ENCODE assay signal across 10 cellular contexts in genomic region chr4:153792893-153793227, GRCh38. TPM values are rescaled to one million over a fixed set of nuclear protein-coding genes. Genes with fewer than 3 reads are reported as not detected.
DNase-seq lines count a peak whose midpoint lies in the region; ATAC-seq and TF ChIP-seq lines count a peak whose summit lies in the region.
"Had no signal": no experiment of that assay in that cellular context is flagged by ENCODE, and none has a peak within 500 bp of the region (broad histone marks: within the 10 kb centered on the region; RNA-seq: fewer than 3 reads in every experiment).

No MANE protein-coding gene starts in this region.

- ATAC-seq in effector memory CD8-positive, alpha-beta T cell (replicated peaks): no peak
- ATAC-seq in naive B cell (ENCODE audit: low read depth in 2 of 2) (no peak), PC-3 (no peak)

- H3K9me2 ChIP-seq in Karpas-422 (replicated peaks; ENCODE audit: insufficient read depth, low read length) (no peaks in the 10 kb centered on the region), PC-3 (replicated peaks; ENCODE audit: low read length) (no peaks in the 10 kb centered on the region)

- H3K4me3 Mint-ChIP-seq in HFFc6 (peak overlapping the region; percentile 49), naive B cell (peak overlapping the region in 7 of 8 donors; percentile 80 to 91 (median 86))
- H3K4me3 Mint-ChIP-seq in effector memory CD8-positive, alpha-beta T cell: peak overlapping the region; percentile 73 to 75

- no peak for DNase-seq in AG09319 (ENCODE audit: extremely low read depth, low read depth)
- no peak for DNase-seq in HFFc6
- no peak for DNase-seq in effector memory CD8-positive, alpha-beta T cell
- DNase-seq in naive B cell: no peak
- DNase-seq in NCI-H82 treated with DMSO at 0.1 percent for 48 hours (lab: John Stamatoyannopoulos, UW; ENCODE audit: unreplicated experiment): no peak
- no peak for DNase-seq in Karpas-422
- DNase-seq in NCI-H82 (lab: John Stamatoyannopoulos, UW): no peak
- DNase-seq in PC-3: no peak
- DNase-seq: KBM-7 had no signal

- H3F3A ChIP-seq in PC-3 (ENCODE audit: low read length, unreplicated experiment): no peaks in the 10 kb centered on the region

- H4K20me1 ChIP-seq in Karpas-422 (ENCODE audit: insufficient read depth, low read depth, low read length) (no peaks in the 10 kb centered on the region), PC-3 (ENCODE audit: low read length) (no peaks in the 10 kb centered on the region)

- H2AFZ ChIP-seq in Karpas-422 (ENCODE audit: low read length) (no peak overlapping the region), PC-3 (ENCODE audit: low read length) (no peak overlapping the region)

- H3K27ac ChIP-seq in Karpas-422 (ENCODE audit: low read length): no peak overlapping the region
- H3K27ac ChIP-seq in PC-3 (ENCODE audit: low read length): no peak overlapping the region
- H3K27ac ChIP-seq: SK-N-MC had no signal

- H3K9me3 ChIP-seq in Karpas-422 (ENCODE audit: low read length): no peaks in the 10 kb centered on the region
- H3K9me3 ChIP-seq in PC-3 (ENCODE audit: low read length): no peaks in the 10 kb centered on the region

- H3K9me3 Mint-ChIP-seq in HFFc6 (no peaks in the 10 kb centered on the region), naive B cell (no peaks in the 10 kb centered on the region)
- no peaks in the 10 kb centered on the region for H3K9me3 Mint-ChIP-seq in effector memory CD8-positive, alpha-beta T cell

- H3K27me3 Mint-ChIP-seq in HFFc6 (ENCODE audit: insufficient read depth) (peaks cover 52% of the 10 kb centered on the region), naive B cell (peaks cover 82 to 95% (median 93%) of the 10 kb centered on the region in 3 donors)
- peaks cover 88 to 98% of the 10 kb centered on the region in 2 donors for H3K27me3 Mint-ChIP-seq in effector memory CD8-positive, alpha-beta T cell

- POLR2A ChIA-PET in PC-3 (lab: Charles Lee; ENCODE audit: unreplicated experiment): no interaction called here

- H3K27ac Mint-ChIP-seq in HFFc6 (no peak overlapping the region), naive B cell (peak overlapping the region in 1 of 6 donors; percentile 47)
- no peak overlapping the region for H3K27ac Mint-ChIP-seq in effector memory CD8-positive, alpha-beta T cell

- H3K4me2 ChIP-seq in Karpas-422 (ENCODE audit: low read depth, low read length, poor library complexity, severe bottlenecking) (no peak overlapping the region), PC-3 (ENCODE audit: low read length) (no peak overlapping the region)

- no peaks in the 10 kb centered on the region for H3K36me3 Mint-ChIP-seq in HFFc6 (ENCODE audit: low read depth)
- H3K36me3 Mint-ChIP-seq in effector memory CD8-positive, alpha-beta T cell (ENCODE audit: insufficient read depth): no peaks in the 10 kb centered on the region
- H3K36me3 Mint-ChIP-seq in naive B cell: peaks cover 0 to 7% of the 10 kb centered on the region in 2 donors

- intact Hi-C loops in PC-3 (cut with micrococcal nuclease): no loop called here

- BruUV-seq in PC-3 (replicated peaks; lab: Mats Ljungman, UMichigan): no TSS peak

- CTCF ChIA-PET in PC-3 (lab: Charles Lee): no interaction called here

- H3K4me1 ChIP-seq in Karpas-422 (ENCODE audit: low read length) (no peaks in the 10 kb centered on the region), PC-3 (ENCODE audit: insufficient read depth, low read length) (no peaks in the 10 kb centered on the region; the same call in 1 of the 2 replicates)

- no peaks in the 10 kb centered on the region for H3K36me3 ChIP-seq in Karpas-422 (ENCODE audit: insufficient read depth, low read length)
- H3K36me3 ChIP-seq in PC-3 (ENCODE audit: low read depth, low read length): no peaks in the 10 kb centered on the region

- H3K79me2 ChIP-seq in Karpas-422 (ENCODE audit: low read length) (no peaks in the 10 kb centered on the region), PC-3 (ENCODE audit: low read length) (no peaks in the 10 kb centered on the region)

- TF ChIP-seq CTCF in AG09319 (IDR thresholded peaks at IDR 0.05; ENCODE audit: low read depth, low read length) (peak; percentile 9), HFFc6 (IDR thresholded peaks at IDR 0.05) (no peak), PC-3 (conservative IDR thresholded peaks at IDR 0.05; ENCODE audit: low read depth, low read length) (no peak)

- H3K9ac ChIP-seq in Karpas-422 (ENCODE audit: low read length) (no peak overlapping the region), PC-3 (ENCODE audit: low read length) (no peak overlapping the region)

- H3K4me3 ChIP-seq in Karpas-422 (ENCODE audit: low read length) (no peak overlapping the region), PC-3 (ENCODE audit: low read length) (no peak overlapping the region)
- H3K4me3 ChIP-seq: SK-N-MC had no signal

- H3K27me3 ChIP-seq in Karpas-422 (ENCODE audit: low read length): no peaks in the 10 kb centered on the region
- H3K27me3 ChIP-seq in PC-3 (ENCODE audit: low read length): peaks cover 65% of the 10 kb centered on the region

- no peaks in the 10 kb centered on the region; the same call in 1 of the 2 replicates for H3K4me1 Mint-ChIP-seq in HFFc6 (ENCODE audit: low read depth)
- H3K4me1 Mint-ChIP-seq in effector memory CD8-positive, alpha-beta T cell (ENCODE audit: low read depth in 2 of 2): peaks cover 7 to 21% of the 10 kb centered on the region in 2 donors
- H3K4me1 Mint-ChIP-seq in naive B cell: peaks cover 31 to 50% (median 46%) of the 10 kb centered on the region in 3 donors

RNA-seq across cellular contexts. Expression of gene SFRP2, which starts 4.0 kb away (rescaled TPM):
- not detected for total RNA-seq in HFFc6 (2021; fragmentation: NEBNext Ultra II Directional; extraction: Animal tissue kit (Norgen Biotek cat#: 25700))
- not detected for polyA plus RNA-seq in naive B cell (ENCODE audit: low read depth in 6 of 6)
- not detected in 2 replicates for total RNA-seq in Karpas-422 (2014; rRNA removed; shearing (Covaris generic); ENCODE audit: low replicate concordance)
- total RNA-seq in PC-3 (2014; rRNA removed): not detected in 2 replicates

RNA-seq across cellular contexts. Expression of gene RNF175, which starts 33.0 kb away (rescaled TPM):
- total RNA-seq in HFFc6 (2021; fragmentation: NEBNext Ultra II Directional; extraction: Animal tissue kit (Norgen Biotek cat#: 25700)): not detected
- polyA plus RNA-seq in naive B cell (ENCODE audit: low read depth in 6 of 6): under 1 TPM in 1 of 6 donors, not detected in 5; 0.69 TPM
- 0.14 and 0.34 TPM in 2 replicates for total RNA-seq in Karpas-422 (2014; rRNA removed; shearing (Covaris generic); ENCODE audit: low replicate concordance)
- total RNA-seq in PC-3 (2014; rRNA removed): not detected in 2 replicates
